Comparison of ENCODE assay signal across 15 cellular contexts in genomic region chr9:30925635-30926034, GRCh38.
DNase-seq lines count a peak whose midpoint lies in the region; ATAC-seq, FAIRE-seq and TF ChIP-seq lines count a peak whose summit lies in the region.
"Had no signal": no experiment of that assay in that cellular context is flagged by ENCODE, and none has a peak within 500 bp of the region (broad histone marks: within the 10 kb centered on the region; RNA-seq: fewer than 3 reads in every experiment).

No MANE protein-coding gene starts in this region.

- 94% methylated on average over 2 of the region's 2 CpGs for WGBS in GM12878 (ENCODE audit: insufficient coverage, insufficient replicate concordance, low lambda C conversion rate, missing lambda C conversion rate)
- WGBS in neuronal stem cell (ENCODE audit: extremely low coverage in 2 of 2, insufficient read length in 2 of 2, insufficient replicate concordance in 1 of 2), 2 donors: no CpG with 5 or more reads among the region's 2 CpGs

- no peaks in the 10 kb centered on the region for H3K27me3 Mint-ChIP-seq in GM23338 (ENCODE audit: insufficient read depth, low read depth, poor library complexity)
- H3K27me3 Mint-ChIP-seq: CD4-positive, CD25-positive, alpha-beta regulatory T cell had no signal

- DNase-seq in GM23338 (ENCODE audit: low spot score): no peak
- peak; percentile 20 for DNase-seq in MM.1S
- no peak for DNase-seq in GM12878 (ENCODE audit: low read depth, low spot score)
- DNase-seq in neuronal stem cell (ENCODE audit: low spot score): no peak
- DNase-seq in NCI-H2196 treated with DMSO at 0.1 percent for 48 hours (lab: John Stamatoyannopoulos, UW; ENCODE audit: unreplicated experiment): no peak
- DNase-seq in NCI-H524 treated with DMSO at 0.1 percent for 48 hours (lab: John Stamatoyannopoulos, UW): no peak
- DNase-seq in brain microvascular endothelial cell: no peak
- DNase-seq: ACHN; CD4-positive, CD25-positive, alpha-beta regulatory T cell; DMS53; GF-D8; H9 had no signal

- no peak overlapping the region for H4K91ac ChIP-seq in neuronal stem cell (ENCODE audit: low read depth, low read length, poor library complexity)

- peak overlapping the region; percentile 21; the same call in 1 of the 2 replicates for H2AFZ ChIP-seq in GM23338
- H2AFZ ChIP-seq in MM.1S (ENCODE audit: low read length): no peak overlapping the region
- H2AFZ ChIP-seq in GM12878 (ENCODE audit: control insufficient read depth, low read depth, low read length): no peak overlapping the region
- peak overlapping the region; percentile 47 for H2AFZ ChIP-seq in neuronal stem cell (ENCODE audit: low read length)

- no peak overlapping the region for H2BK5ac ChIP-seq in neuronal stem cell (ENCODE audit: low read length)

- no peak overlapping the region for H3K9ac ChIP-seq in MM.1S (ENCODE audit: low read length)
- no peak overlapping the region for H3K9ac ChIP-seq in GM12878 (ENCODE audit: control insufficient read depth, insufficient read depth, low read length)
- H3K9ac ChIP-seq in neuronal stem cell (ENCODE audit: low read depth, low read length, poor library complexity): no peak overlapping the region
- H3K9ac ChIP-seq: BLaER1 treated with 17β-estradiol and CSF1 and Interleukin-3, amounts not matched to agents 10 nM and 100 nM had no signal

- no peaks in the 10 kb centered on the region for H3K9me3 Mint-ChIP-seq in GM23338
- H3K9me3 Mint-ChIP-seq: H9 had no signal

- SMC1A ChIA-PET in GM12878 (lab: Charles Lee; ENCODE audit: uncharacterized antibody, unreplicated experiment): no interaction called here

- H3K36me3 Mint-ChIP-seq in GM23338 (ENCODE audit: low read depth): no peaks in the 10 kb centered on the region
- H3K36me3 Mint-ChIP-seq: CD4-positive, CD25-positive, alpha-beta regulatory T cell had no signal

- CTCF ChIA-PET in GM12878 (lab: Yijun Ruan, JAX): interaction anchor here (0.6 kb wide), 1 partner anchor 81 kb away, joined by 3 read pairs; no protein-coding TSS in a partner anchor

- ATAC-seq in GM23338 (no peak), GM12878 (peak; percentile 69)
- ATAC-seq: HepG2 had no signal

- TF ChIP-seq RAD21 in GM12878 (IDR thresholded peaks at IDR 0.05; ENCODE audit: insufficient read depth, low read depth, low read length): no peak

- no peak overlapping the region for H4K8ac ChIP-seq in neuronal stem cell (ENCODE audit: low read depth, low read length)

- in situ Hi-C loops in GM12878 (cut with MboI): no loop called here
- in situ Hi-C loops in brain microvascular endothelial cell (cut with HindIII; ENCODE audit: low pct_ligation_motif_present, low sequenced_read_pairs): no loop called here

- H3K4me1 ChIP-seq in GM23338 (ENCODE audit: insufficient read depth): no peaks in the 10 kb centered on the region
- H3K4me1 ChIP-seq in MM.1S (ENCODE audit: low read length): no peaks in the 10 kb centered on the region
- H3K4me1 ChIP-seq in GM12878 (ENCODE audit: control insufficient read depth, insufficient read depth, low read length): no peaks in the 10 kb centered on the region
- H3K4me1 ChIP-seq in neuronal stem cell (ENCODE audit: control insufficient read depth in 2 of 2, insufficient read depth in 1 of 2, low read depth in 1 of 2, low read length in 2 of 2): no peaks in the 10 kb centered on the region
- H3K4me1 ChIP-seq: BLaER1 treated with 17β-estradiol and CSF1 and Interleukin-3, amounts not matched to agents 10 nM and 100 nM had no signal

- H3K4me3 ChIP-seq in GM23338: no peak overlapping the region
- no peak overlapping the region for H3K4me3 ChIP-seq in MM.1S (ENCODE audit: low read length)
- H3K4me3 ChIP-seq in GM12878: no peak overlapping the region
- no peak overlapping the region for H3K4me3 ChIP-seq in neuronal stem cell (ENCODE audit: low read length in 2 of 2)
- H3K4me3 ChIP-seq in brain microvascular endothelial cell (ENCODE audit: low read depth, low read length): no peak overlapping the region
- H3K4me3 ChIP-seq: BLaER1 treated with 17β-estradiol and CSF1 and Interleukin-3, amounts not matched to agents 10 nM and 100 nM had no signal

- H3K27me3 ChIP-seq in GM23338 (ENCODE audit: insufficient read depth): no peaks in the 10 kb centered on the region
- no peaks in the 10 kb centered on the region for H3K27me3 ChIP-seq in MM.1S (replicated peaks; ENCODE audit: insufficient read depth, low read length)
- H3K27me3 ChIP-seq in GM12878 (replicated peaks in 1 of 2; ENCODE audit: control insufficient read depth in 2 of 2, insufficient read depth in 2 of 2, low read length in 1 of 2): no peaks in the 10 kb centered on the region
- no peaks in the 10 kb centered on the region for H3K27me3 ChIP-seq in neuronal stem cell (ENCODE audit: control insufficient read depth in 3 of 3, insufficient read depth in 3 of 3, low read depth in 1 of 3, low read length in 3 of 3)
- H3K27me3 ChIP-seq in brain microvascular endothelial cell (replicated peaks): no peaks in the 10 kb centered on the region
- H3K27me3 ChIP-seq: BLaER1 treated with 17β-estradiol and CSF1 and Interleukin-3, amounts not matched to agents 10 nM and 100 nM had no signal

- H3K9me2 ChIP-seq in GM23338 (ENCODE audit: insufficient read depth) (no peaks in the 10 kb centered on the region), MM.1S (replicated peaks; ENCODE audit: insufficient read depth, low read length) (no peaks in the 10 kb centered on the region)

- no peaks in the 10 kb centered on the region for H3K79me1 ChIP-seq in neuronal stem cell (ENCODE audit: low read depth, low read length)

- H3K4me1 Mint-ChIP-seq in GM23338: no peaks in the 10 kb centered on the region
- H3K4me1 Mint-ChIP-seq: CD4-positive, CD25-positive, alpha-beta regulatory T cell had no signal

- H3K4me2 ChIP-seq in GM23338: no peak overlapping the region
- H3K4me2 ChIP-seq in MM.1S (ENCODE audit: low read depth, low read length): no peak overlapping the region
- no peak overlapping the region for H3K4me2 ChIP-seq in GM12878 (ENCODE audit: control insufficient read depth, insufficient read depth)
- H3K4me2 ChIP-seq in neuronal stem cell (ENCODE audit: insufficient read depth, low read length, poor library complexity, severe bottlenecking): no peak overlapping the region
- H3K4me2 ChIP-seq: BLaER1 treated with 17β-estradiol and CSF1 and Interleukin-3, amounts not matched to agents 10 nM and 100 nM had no signal

- no peak for FAIRE-seq in GM12878 (lab: Jason Lieb, UNC)
- FAIRE-seq: HepG2, HTR-8/SVneo had no signal

- H2AK5ac ChIP-seq in neuronal stem cell (ENCODE audit: low read depth, low read length): no peak overlapping the region

- no peak overlapping the region for H3K4ac ChIP-seq in neuronal stem cell (ENCODE audit: low read length)

- no peak overlapping the region for H2BK15ac ChIP-seq in neuronal stem cell (ENCODE audit: low read length)

- no peak overlapping the region for H3K14ac ChIP-seq in neuronal stem cell (ENCODE audit: low read length)

- no peak overlapping the region for H3K18ac ChIP-seq in neuronal stem cell (ENCODE audit: low read length)

- no peak overlapping the region for H3K27ac Mint-ChIP-seq in GM23338
- H3K27ac Mint-ChIP-seq: CD4-positive, CD25-positive, alpha-beta regulatory T cell; H9 had no signal

- H3K36me3 ChIP-seq in GM23338 (ENCODE audit: insufficient read depth): no peaks in the 10 kb centered on the region
- no peaks in the 10 kb centered on the region for H3K36me3 ChIP-seq in MM.1S (replicated peaks; ENCODE audit: insufficient read depth, low read length)
- H3K36me3 ChIP-seq in GM12878 (ENCODE audit: control insufficient read depth in 2 of 2, insufficient read depth in 2 of 2, low read length in 1 of 2): no peaks in the 10 kb centered on the region
- H3K36me3 ChIP-seq in neuronal stem cell (replicated peaks in 1 of 2; ENCODE audit: control insufficient read depth in 2 of 2, insufficient read depth in 2 of 2, low read length in 2 of 2): no peaks in the 10 kb centered on the region
- H3K36me3 ChIP-seq in brain microvascular endothelial cell (replicated peaks): no peaks in the 10 kb centered on the region
- H3K36me3 ChIP-seq: BLaER1 treated with 17β-estradiol and CSF1 and Interleukin-3, amounts not matched to agents 10 nM and 100 nM had no signal

- RAD21 ChIA-PET in GM12878 (lab: Charles Lee; ENCODE audit: unreplicated experiment): no interaction called here

- no peak overlapping the region for H3K4me3 Mint-ChIP-seq in GM23338
- H3K4me3 Mint-ChIP-seq: CD4-positive, CD25-positive, alpha-beta regulatory T cell; H9 had no signal

- POLR2A ChIA-PET in GM12878 (lab: Charles Lee): no interaction called here

- BruUV-seq in GM12878 (replicated peaks; lab: Mats Ljungman, UMichigan): no TSS peak

- H2BK120ac ChIP-seq in neuronal stem cell (ENCODE audit: low read depth, low read length): no peak overlapping the region

- H3K9me3 ChIP-seq in MM.1S (replicated peaks; ENCODE audit: insufficient read depth, low read length): no peaks in the 10 kb centered on the region
- no peaks in the 10 kb centered on the region for H3K9me3 ChIP-seq in GM12878 (replicated peaks; ENCODE audit: control insufficient read depth, insufficient read depth, low read length)
- no peaks in the 10 kb centered on the region for H3K9me3 ChIP-seq in neuronal stem cell (replicated peaks in 1 of 2; ENCODE audit: control insufficient read depth in 2 of 2, insufficient read depth in 1 of 2, low read depth in 1 of 2, low read length in 2 of 2)
- H3K9me3 ChIP-seq: BLaER1 treated with 17β-estradiol and CSF1 and Interleukin-3, amounts not matched to agents 10 nM and 100 nM had no signal

- TF ChIP-seq EP300 in GM12878 (IDR thresholded peaks at IDR 0.05; ENCODE audit: borderline replicate concordance in 1 of 2, control insufficient read depth in 1 of 2, low read depth in 2 of 2, low read length in 2 of 2): no peak

- no peak for TF ChIP-seq POLR2A in GM12878 (IDR thresholded peaks at IDR 0.05; ENCODE audit: low read depth, low read length)

- H3K27ac ChIP-seq in GM23338 (ENCODE audit: low read depth) (no peak overlapping the region), MM.1S (ENCODE audit: low read length) (no peak overlapping the region), GM12878 (ENCODE audit: control insufficient read depth, insufficient read depth) (no peak overlapping the region), neuronal stem cell (replicated peaks; ENCODE audit: low read length) (no peak overlapping the region), brain microvascular endothelial cell (no peak overlapping the region)
- H3K27ac ChIP-seq: BLaER1 treated with 17β-estradiol and CSF1 and Interleukin-3, amounts not matched to agents 10 nM and 100 nM had no signal

- H3K79me2 ChIP-seq in GM23338 (replicated peaks; ENCODE audit: insufficient read depth) (no peaks in the 10 kb centered on the region), MM.1S (ENCODE audit: low read length) (no peaks in the 10 kb centered on the region), GM12878 (ENCODE audit: control insufficient read depth, insufficient read depth, low read length) (no peaks in the 10 kb centered on the region)

- H2BK12ac ChIP-seq in neuronal stem cell (ENCODE audit: low read length): no peak overlapping the region

- H3F3A ChIP-seq in GM23338 (replicated peaks; ENCODE audit: low read depth): no peaks in the 10 kb centered on the region
- no peaks in the 10 kb centered on the region for H3F3A ChIP-seq in MM.1S (ENCODE audit: insufficient read depth, low read length)

- intact Hi-C loops in GM12878 (cut with micrococcal nuclease; ENCODE audit: unreplicated experiment): no loop called here

- H4K20me1 ChIP-seq in GM23338 (replicated peaks; ENCODE audit: insufficient read depth) (no peaks in the 10 kb centered on the region), MM.1S (ENCODE audit: insufficient read depth, low read length) (no peaks in the 10 kb centered on the region), GM12878 (ENCODE audit: control insufficient read depth, insufficient read depth) (no peaks in the 10 kb centered on the region)
- H4K20me1 ChIP-seq: BLaER1 treated with 17β-estradiol and CSF1 and Interleukin-3, amounts not matched to agents 10 nM and 100 nM had no signal

- H3K23ac ChIP-seq in neuronal stem cell (ENCODE audit: low read depth, low read length, poor library complexity): no peak overlapping the region

- TF ChIP-seq CTCF in GM23338 (conservative IDR thresholded peaks at IDR 0.05; ENCODE audit: low read depth in 2 of 2): no peak
- no peak for TF ChIP-seq CTCF in MM.1S (IDR thresholded peaks at IDR 0.05; ENCODE audit: low read length)
- no peak for TF ChIP-seq CTCF in GM12878 (IDR thresholded peaks at IDR 0.05 in 2 of 3, conservative IDR thresholded peaks at IDR 0.05 in 1 of 3; ENCODE audit: control insufficient read depth in 2 of 3, extremely low read depth in 1 of 3, insufficient read depth in 1 of 3, low read depth in 3 of 3, low read length in 3 of 3)
- TF ChIP-seq CTCF in brain microvascular endothelial cell (IDR thresholded peaks at IDR 0.05; ENCODE audit: low read depth, low read length, missing control alignments): no peak

Comparison
In these comparisons a context has a peak if more than half of its experiments do, and no peak if none do; other contexts are left out.
1. H2AFZ ChIP-seq: peak in GM23338 (single experiment) and neuronal stem cell (single experiment); none in MM.1S (single experiment) and GM12878 (single experiment).